Comparison of ENCODE assay signal across 10 cellular contexts in the genomic region with DNA sequence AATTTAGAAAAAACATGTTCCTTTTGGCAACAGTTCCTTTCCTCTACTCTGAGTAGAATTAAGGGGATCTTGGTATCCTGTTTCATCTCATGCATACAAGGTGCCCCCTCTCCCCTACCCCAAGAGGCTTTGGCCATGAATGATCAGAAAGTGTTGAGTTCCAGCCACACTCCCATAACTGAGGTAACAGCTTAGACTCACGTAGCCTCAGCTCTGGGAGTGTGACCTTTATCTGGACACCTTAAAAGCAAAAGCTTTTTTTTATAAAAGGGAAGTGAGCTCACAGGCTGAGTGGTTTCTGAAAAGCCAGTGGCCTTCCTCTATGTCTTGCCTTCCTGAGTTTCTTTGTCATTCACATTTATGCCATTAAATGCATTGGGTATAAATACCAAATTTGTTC. TPM values are rescaled to one million over a fixed set of nuclear protein-coding genes. Genes with fewer than 3 reads are reported as not detected.
DNase-seq lines count a peak whose midpoint lies in the region; ATAC-seq, FAIRE-seq and TF ChIP-seq lines count a peak whose summit lies in the region.
"Had no signal": no experiment of that assay in that cellular context is flagged by ENCODE, and none has a peak within 500 bp of the region (broad histone marks: within the 10 kb centered on the region; RNA-seq: fewer than 3 reads in every experiment).

No MANE protein-coding gene starts in this region.

- WGBS in esophagus squamous epithelium, 2 donors = 29% methylated on average over 1 of the region's 1 CpG; no CpG with 5 or more reads in 1 of the 2 donors
- WGBS in hepatocyte (ENCODE audit: low lambda C conversion rate, missing lambda C conversion rate) = 77% methylated on average over 1 of the region's 1 CpG

- H3K4me3 ChIP-seq in Loucy (ENCODE audit: low read length, poor library complexity, severe bottlenecking) (peak overlapping the region; percentile 74), esophagus squamous epithelium (no peak overlapping the region), hepatocyte (no peak overlapping the region)
- H3K4me3 ChIP-seq: cardiac muscle cell, pancreas had no signal

- peak in 1 of 4 donors; percentile 11 for TF ChIP-seq POLR2A in esophagus squamous epithelium (IDR thresholded peaks at IDR 0.05)

- H3K9me3 ChIP-seq in Loucy (ENCODE audit: insufficient read depth, low read depth, low read length) (no peaks in the 10 kb centered on the region), esophagus squamous epithelium (no peaks in the 10 kb centered on the region), hepatocyte (ENCODE audit: low read depth) (no peaks in the 10 kb centered on the region)
- H3K9me3 ChIP-seq: pancreas had no signal

- no peaks in the 10 kb centered on the region; the same call in 1 of the 2 replicates for H3K79me2 ChIP-seq in Loucy (ENCODE audit: insufficient read depth, low read length)
- H3K79me2 ChIP-seq in hepatocyte = no peaks in the 10 kb centered on the region

- peak; percentile 15 for DNase-seq in GM18507 (ENCODE audit: extremely low spot score, insufficient read length, low read depth)
- DNase-seq in esophagus squamous epithelium (lab: John Stamatoyannopoulos, UW) = no peak
- DNase-seq in NCI-H345 treated with DMSO at 0.1 percent for 48 hours (lab: John Stamatoyannopoulos, UW; ENCODE audit: unreplicated experiment) = no peak
- no peak for DNase-seq in effector CD8-positive, alpha-beta T cell (lab: John Stamatoyannopoulos, UW)
- no peak for DNase-seq in hepatocyte (ENCODE audit: low spot score)
- no peak for DNase-seq in middle frontal gyrus (ENCODE audit: extremely low spot score, low spot score)
- DNase-seq: pancreas had no signal

- H3K27ac ChIP-seq in esophagus squamous epithelium = peak overlapping the region in 3 of 4 donors; percentile 44 to 75 (median 61)
- no peak overlapping the region for H3K27ac ChIP-seq in hepatocyte
- H3K27ac ChIP-seq: cardiac muscle cell had no signal

- intact Hi-C loops in esophagus squamous epithelium (cut with DNase I) = no loop called here

- H4K20me1 ChIP-seq in Loucy (ENCODE audit: insufficient read depth, low read length, poor library complexity, severe bottlenecking) (no peaks in the 10 kb centered on the region), hepatocyte (ENCODE audit: insufficient read depth, poor library complexity, severe bottlenecking) (no peaks in the 10 kb centered on the region)

- TF ChIP-seq CTCF in Loucy (conservative IDR thresholded peaks at IDR 0.05; ENCODE audit: low read length) (no peak), esophagus squamous epithelium (IDR thresholded peaks at IDR 0.05) (no peak), hepatocyte (IDR thresholded peaks at IDR 0.05; ENCODE audit: poor library complexity) (no peak)

- FAIRE-seq in GM18507 (lab: Jason Lieb, UNC) = peak; percentile 91
- FAIRE-seq: pancreas had no signal

- H3K9ac ChIP-seq in Loucy (ENCODE audit: low read depth, low read length, poor library complexity, severe bottlenecking) = peak overlapping the region; percentile 61

- no peaks in the 10 kb centered on the region for H3K9me2 ChIP-seq in Loucy (replicated peaks; ENCODE audit: low read depth, low read length)
- H3K9me2 ChIP-seq in hepatocyte (replicated peaks; ENCODE audit: insufficient read depth) = no peaks in the 10 kb centered on the region

- H3K4me1 ChIP-seq in Loucy (ENCODE audit: insufficient read depth, low read length, poor library complexity, severe bottlenecking) = peaks cover 28% of the 10 kb centered on the region
- H3K4me1 ChIP-seq in esophagus squamous epithelium = no peaks in the 10 kb centered on the region
- H3K4me1 ChIP-seq in hepatocyte (ENCODE audit: insufficient read depth) = no peaks in the 10 kb centered on the region
- H3K4me1 ChIP-seq: pancreas had no signal

- peak; percentile 72 for ATAC-seq in GM21576 (IDR thresholded peaks at IDR 0.05; ENCODE audit: unreplicated experiment)

- no peaks in the 10 kb centered on the region for H3F3A ChIP-seq in Loucy (ENCODE audit: low read depth)

- H3K27me3 ChIP-seq in Loucy (ENCODE audit: insufficient read depth, low read length, poor library complexity, severe bottlenecking) (no peaks in the 10 kb centered on the region), esophagus squamous epithelium (no peaks in the 10 kb centered on the region), hepatocyte (no peaks in the 10 kb centered on the region)
- H3K27me3 ChIP-seq: cardiac muscle cell, pancreas had no signal

- H2AFZ ChIP-seq in Loucy (ENCODE audit: low read length) (peak overlapping the region; percentile 84; the same call in 1 of the 2 replicates), hepatocyte (no peak overlapping the region)

- peak overlapping the region; percentile 93 for H3K4me2 ChIP-seq in Loucy (ENCODE audit: low read depth, low read length, poor library complexity, severe bottlenecking)
- H3K4me2 ChIP-seq in hepatocyte = no peak overlapping the region

- no peaks in the 10 kb centered on the region for H3K36me3 ChIP-seq in Loucy (ENCODE audit: insufficient read depth, low read length)
- no peaks in the 10 kb centered on the region for H3K36me3 ChIP-seq in esophagus squamous epithelium
- no peaks in the 10 kb centered on the region for H3K36me3 ChIP-seq in hepatocyte (replicated peaks; ENCODE audit: insufficient read depth, low read depth)
- H3K36me3 ChIP-seq: cardiac muscle cell, pancreas had no signal

RNA-seq across cellular contexts. Expression of a gene that starts 0.9 kb away (rescaled TPM):
- 1 to 10 TPM in 3 of 4 donors, under 1 TPM in 1; 0.45 to 5.3 (median 3.5) TPM for total RNA-seq in esophagus squamous epithelium
- total RNA-seq in hepatocyte = 0.84 and 1.7 TPM in 2 replicates
- 0.52 and 0.92 TPM in 2 replicates for polyA plus RNA-seq in hepatocyte
- polyA plus RNA-seq: cardiac muscle cell had no signal

RNA-seq across cellular contexts. Expression of a gene that starts 32.9 kb away (rescaled TPM):
- total RNA-seq in esophagus squamous epithelium (1 to 10 TPM; 4.7 to 8.3 (median 6.9) TPM), hepatocyte (16.8 and 19.7 TPM in 2 replicates)
- 20.7 and 22.6 TPM in 2 replicates for polyA plus RNA-seq in hepatocyte

RNA-seq across cellular contexts. Expression of a gene that starts 50.8 kb away (rescaled TPM):
- total RNA-seq in esophagus squamous epithelium = under 1 TPM in 1 of 4 donors, not detected in 3; 0.19 TPM
- 9.4 and 9.5 TPM in 2 replicates for total RNA-seq in hepatocyte
- 1.7 and 2.1 TPM in 2 replicates for polyA plus RNA-seq in hepatocyte
- total RNA-seq: cardiac muscle cell had no signal
- polyA plus RNA-seq: cardiac muscle cell, pancreas had no signal

RNA-seq across cellular contexts. Expression of a gene that starts 56.3 kb away (rescaled TPM):
- total RNA-seq in esophagus squamous epithelium (not detected), hepatocyte (not detected in 2 replicates)
- not detected in 2 replicates for polyA plus RNA-seq in hepatocyte
- total RNA-seq: cardiac muscle cell, pancreas had no signal
- polyA plus RNA-seq: cardiac muscle cell, pancreas had no signal
